12 cellular contexts compared by ENCODE assay signal in the genomic region with DNA sequence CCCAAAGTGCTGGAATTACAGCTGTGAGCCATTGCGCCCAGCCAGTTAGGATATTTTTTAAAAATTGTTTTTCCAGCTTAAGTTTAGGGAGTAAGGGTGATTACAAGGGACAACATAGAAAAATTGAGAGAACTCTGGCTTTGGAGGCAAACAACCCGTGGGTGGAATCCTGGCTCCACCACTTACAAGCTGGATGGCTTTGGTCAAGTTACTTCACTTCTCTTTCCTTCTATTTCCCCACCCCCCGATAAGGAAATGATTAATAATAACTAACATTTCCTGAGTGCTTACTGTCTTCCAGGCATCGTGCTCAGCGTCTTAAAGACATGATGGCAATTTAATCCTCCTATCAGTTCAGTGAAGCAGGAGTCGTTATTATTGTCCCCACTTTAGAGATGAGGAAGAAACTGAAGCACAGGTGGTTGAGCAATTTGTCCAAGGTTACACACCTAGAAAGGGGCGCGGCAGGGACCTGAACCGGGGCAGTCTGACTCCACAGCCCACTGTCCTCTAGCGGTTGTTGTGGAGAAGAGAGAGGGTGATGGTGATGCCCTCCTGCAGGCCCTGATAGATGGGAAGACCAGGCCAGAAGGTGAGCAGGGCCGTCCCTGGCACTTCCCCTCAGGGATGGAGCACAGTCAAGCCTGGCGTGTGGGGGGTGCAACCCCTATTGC. TPM values are rescaled to one million over a fixed set of nuclear protein-coding genes. Genes with fewer than 3 reads are reported as not detected.
DNase-seq lines count a peak whose midpoint lies in the region; ATAC-seq, FAIRE-seq and TF ChIP-seq lines count a peak whose summit lies in the region.
"Had no signal": no experiment of that assay in that cellular context is flagged by ENCODE, and none has a peak within 500 bp of the region (broad histone marks: within the 10 kb centered on the region; RNA-seq: fewer than 3 reads in every experiment).

No MANE protein-coding gene starts in this region.

- no peaks in the 10 kb centered on the region for H3K4me1 Mint-ChIP-seq in activated CD4-positive, alpha-beta memory T cell treated with anti-CD3 and anti-CD28 coated beads, Interleukin-2, amount 10 ng/mL, durations not matched to agents 7 days and 5 days
- H3K4me1 Mint-ChIP-seq: IgD-negative memory B cell had no signal

- no peak overlapping the region for H4K5ac ChIP-seq in IMR-90 (ENCODE audit: low read depth, low read length)

- H3K4ac ChIP-seq in IMR-90 (ENCODE audit: low read depth, low read length): no peak overlapping the region

- intact Hi-C loops in IMR-90 (cut with micrococcal nuclease) (no loop called here), endothelial cell of umbilical vein (cut with micrococcal nuclease) (loop anchor here (1.0 kb wide), 2 partner anchors 25 to 52 kb away; no protein-coding TSS in a partner anchor), sigmoid colon (cut with DNase I) (no loop called here)

- no CpG with 5 or more reads among the region's 12 CpGs for WGBS in IMR-90 (ENCODE audit: extremely low coverage in 2 of 2, insufficient read length in 1 of 2), 2 experiments
- WGBS in sigmoid colon, 2 donors: 43 to 61% methylated on average over 12 of the region's 12 CpGs

- dilution Hi-C loops in IMR-90 (cut with HindIII; ENCODE audit: low sequenced_read_pairs, unreplicated experiment) (no loop called here), endothelial cell of umbilical vein (cut with MboI; ENCODE audit: extremely low pct_ligation_motif_present, low sequenced_read_pairs) (no loop called here)

- no TSS peak for BruUV-seq in IMR-90 (replicated peaks; lab: Mats Ljungman, UMichigan)
- no TSS peak for BruUV-seq in endothelial cell of umbilical vein (replicated peaks; lab: Mats Ljungman, UMichigan)

- no peak overlapping the region for H2AK9ac ChIP-seq in IMR-90 (replicated peaks; ENCODE audit: low read depth, low read length, poor library complexity)

- ATAC-seq in IMR-90 (ENCODE audit: low read depth): no peak; the same call in 1 of the 2 replicates

- H3K36me3 Mint-ChIP-seq in activated CD4-positive, alpha-beta memory T cell treated with anti-CD3 and anti-CD28 coated beads, Interleukin-2, amount 10 ng/mL, durations not matched to agents 7 days and 5 days (ENCODE audit: low read depth): no peaks in the 10 kb centered on the region
- H3K36me3 Mint-ChIP-seq: IgD-negative memory B cell had no signal

- no peak for TF ChIP-seq EP300 in sigmoid colon (IDR thresholded peaks at IDR 0.05)

- in situ Hi-C loops in IMR-90 (cut with MboI; ENCODE audit: low sequenced_read_pairs): no loop called here

- no peak overlapping the region for H2AK5ac ChIP-seq in IMR-90 (ENCODE audit: low read depth, low read length)

- H3K27ac ChIP-seq in IMR-90 (ENCODE audit: insufficient read depth, low read length) (no peak overlapping the region), endothelial cell of umbilical vein (ENCODE audit: insufficient read depth, low read depth, low read length) (peak overlapping the region; percentile 2), osteoblast (ENCODE audit: low read depth, low read length) (no peak overlapping the region), sigmoid colon (no peak overlapping the region)

- peak; percentile 50 for DNase-seq in IMR-90
- peak; percentile 65 for DNase-seq in endothelial cell of umbilical vein (ENCODE audit: low read depth, low spot score)
- DNase-seq in osteoblast (ENCODE audit: insufficient read length, low spot score, missing footprints): peak; percentile 47
- DNase-seq in sigmoid colon: no peak
- no peak for DNase-seq in activated CD4-positive, alpha-beta memory T cell treated with anti-CD3 and anti-CD28 coated beads, Interleukin-2, amount 10 ng/mL, durations not matched to agents 7 days and 5 days
- DNase-seq: Caco-2, NCI-H2029 had no signal

- TF ChIP-seq CTCF in IMR-90 (conservative IDR thresholded peaks at IDR 0.05; ENCODE audit: low read depth, low read length) (no peak), endothelial cell of umbilical vein (IDR thresholded peaks at IDR 0.05; ENCODE audit: extremely low read depth in 1 of 2, insufficient read depth in 1 of 2, low read depth in 1 of 2, low read length in 2 of 2) (peak in 1 of 2 donors; percentile 9), osteoblast (IDR thresholded peaks at IDR 0.05; ENCODE audit: extremely low read depth, low read depth, low read length) (no peak), sigmoid colon (IDR thresholded peaks at IDR 0.05) (no peak)

- H3K9me3 ChIP-seq in IMR-90 (ENCODE audit: control insufficient read depth, insufficient read depth, low read length) (no peaks in the 10 kb centered on the region), endothelial cell of umbilical vein (replicated peaks; ENCODE audit: control insufficient read depth, insufficient read depth, low read length) (no peaks in the 10 kb centered on the region), osteoblast (ENCODE audit: low read depth, low read length) (no peaks in the 10 kb centered on the region), sigmoid colon (no peaks in the 10 kb centered on the region)
- H3K9me3 ChIP-seq: Caco-2 had no signal

- H3K4me3 Mint-ChIP-seq in activated CD4-positive, alpha-beta memory T cell treated with anti-CD3 and anti-CD28 coated beads, Interleukin-2, amount 10 ng/mL, durations not matched to agents 7 days and 5 days: no peak overlapping the region
- H3K4me3 Mint-ChIP-seq: IgD-negative memory B cell; T-helper 1 cell treated with Interleukin-12 subunit alpha and Interleukin-12 subunit beta and Interleukin-4 antibody, amounts not matched to agents 30 μg/mL and 1 μg/mL, for 36 hours had no signal

- FAIRE-seq in endothelial cell of umbilical vein (lab: Jason Lieb, UNC): peak; percentile 97
- FAIRE-seq: H1 had no signal

- peak overlapping the region; percentile 79 for H2AFZ ChIP-seq in IMR-90 (replicated peaks; ENCODE audit: low read length, poor library complexity)
- peak overlapping the region; percentile 65 for H2AFZ ChIP-seq in endothelial cell of umbilical vein (ENCODE audit: low read depth, low read length)
- no peak overlapping the region for H2AFZ ChIP-seq in osteoblast (ENCODE audit: low read length)

- no peak overlapping the region for H4K91ac ChIP-seq in IMR-90 (ENCODE audit: insufficient read depth, low read depth, low read length)

- CTCF ChIA-PET in IMR-90 (lab: Yijun Ruan, JAX) (no interaction called here), endothelial cell of umbilical vein (lab: Charles Lee) (interaction anchor here (1.1 to 3.2 kb wide), 9 partner anchors 10 to 136 kb away, joined by 3 to 16 read pairs (median 4); no protein-coding TSS in a partner anchor)
- CTCF ChIA-PET in activated CD4-positive, alpha-beta memory T cell treated with anti-CD3 and anti-CD28 coated beads, Interleukin-2, amount 10 ng/mL, durations not matched to agents 7 days and 5 days (lab: Charles Lee): interaction anchor here (1.4 kb wide), 1 partner anchor 25 kb away, joined by 6 read pairs; no protein-coding TSS in a partner anchor

- H4K20me1 ChIP-seq in IMR-90 (ENCODE audit: insufficient read depth, low read length): no peaks in the 10 kb centered on the region
- H4K20me1 ChIP-seq in endothelial cell of umbilical vein (replicated peaks; ENCODE audit: control insufficient read depth, extremely low read depth, insufficient read depth, low read length): no peaks in the 10 kb centered on the region
- H4K20me1 ChIP-seq in osteoblast (ENCODE audit: insufficient read depth, low read length): no peaks in the 10 kb centered on the region

- H2BK15ac ChIP-seq in IMR-90 (ENCODE audit: low read depth, low read length): no peak overlapping the region

- H3K4me2 ChIP-seq in IMR-90 (ENCODE audit: low read depth, low read length) (no peak overlapping the region), endothelial cell of umbilical vein (ENCODE audit: insufficient read depth, low read length) (peak overlapping the region; percentile 63), osteoblast (ENCODE audit: insufficient read depth, low read length) (no peak overlapping the region)
- H3K4me2 ChIP-seq: smooth muscle cell had no signal

- no peaks in the 10 kb centered on the region for H3K36me3 ChIP-seq in IMR-90 (ENCODE audit: control insufficient read depth, insufficient read depth, low read length)
- no peaks in the 10 kb centered on the region for H3K36me3 ChIP-seq in endothelial cell of umbilical vein (ENCODE audit: control insufficient read depth in 2 of 2, extremely low read depth in 1 of 2, insufficient read depth in 2 of 2, low read length in 2 of 2)
- H3K36me3 ChIP-seq in osteoblast (ENCODE audit: insufficient read depth, low read length): no peaks in the 10 kb centered on the region
- no peaks in the 10 kb centered on the region for H3K36me3 ChIP-seq in sigmoid colon

- H3K4me3 ChIP-seq in IMR-90 (ENCODE audit: insufficient read depth, low read depth, low read length): no peak overlapping the region
- no peak overlapping the region for H3K4me3 ChIP-seq in endothelial cell of umbilical vein (replicated peaks in 1 of 3; ENCODE audit: insufficient read depth in 1 of 3, low read depth in 1 of 3, low read length in 3 of 3)
- H3K4me3 ChIP-seq in osteoblast (ENCODE audit: insufficient read depth, low read length): no peak overlapping the region
- no peak overlapping the region for H3K4me3 ChIP-seq in sigmoid colon
- H3K4me3 ChIP-seq: smooth muscle cell had no signal

- H3K27ac Mint-ChIP-seq in activated CD4-positive, alpha-beta memory T cell treated with anti-CD3 and anti-CD28 coated beads, Interleukin-2, amount 10 ng/mL, durations not matched to agents 7 days and 5 days: no peak overlapping the region
- H3K27ac Mint-ChIP-seq: T-helper 1 cell treated with Interleukin-12 subunit alpha and Interleukin-12 subunit beta and Interleukin-4 antibody, amounts not matched to agents 30 μg/mL and 1 μg/mL, for 36 hours had no signal

- H4K8ac ChIP-seq in IMR-90 (ENCODE audit: low read depth in 2 of 2, low read length in 2 of 2): no peak overlapping the region

- H3K18ac ChIP-seq in IMR-90 (ENCODE audit: low read depth, low read length): no peak overlapping the region

- H3K4me1 ChIP-seq in IMR-90 (ENCODE audit: control insufficient read depth, insufficient read depth, low read length) (no peaks in the 10 kb centered on the region), endothelial cell of umbilical vein (ENCODE audit: control insufficient read depth, extremely low read depth, insufficient read depth, low read length) (peaks cover 16% of the 10 kb centered on the region), osteoblast (ENCODE audit: insufficient read depth, low read length) (peaks cover 11% of the 10 kb centered on the region), sigmoid colon (no peaks in the 10 kb centered on the region)
- H3K4me1 ChIP-seq: Caco-2 had no signal

- H2BK20ac ChIP-seq in IMR-90 (ENCODE audit: low read depth, low read length): no peak overlapping the region

- peaks cover 5% of the 10 kb centered on the region for H3K27me3 Mint-ChIP-seq in activated CD4-positive, alpha-beta memory T cell treated with anti-CD3 and anti-CD28 coated beads, Interleukin-2, amount 10 ng/mL, durations not matched to agents 7 days and 5 days

- peaks cover 11% of the 10 kb centered on the region for H3K27me3 ChIP-seq in IMR-90 (ENCODE audit: control insufficient read depth, insufficient read depth, low read length)
- H3K27me3 ChIP-seq in endothelial cell of umbilical vein (ENCODE audit: control insufficient read depth in 2 of 2, insufficient read depth in 2 of 2, low read length in 2 of 2): no peaks in the 10 kb centered on the region
- H3K27me3 ChIP-seq in osteoblast (ENCODE audit: insufficient read depth, low read length): peaks cover 12% of the 10 kb centered on the region
- peaks cover 0 to 5% (median 0%) of the 10 kb centered on the region in 3 donors for H3K27me3 ChIP-seq in sigmoid colon

- TF ChIP-seq RAD21 in IMR-90 (IDR thresholded peaks at IDR 0.05; ENCODE audit: low read length): no peak

- 0 out of 2 replicates have a peak overlapping the region, but pooled peaks have one; percentile 27 for H3K56ac ChIP-seq in IMR-90 (ENCODE audit: extremely low read depth, insufficient read depth, low read length)

- H2BK5ac ChIP-seq in IMR-90 (ENCODE audit: low read depth, low read length, poor library complexity, severe bottlenecking): no peak overlapping the region

- no peak overlapping the region for H3K23ac ChIP-seq in IMR-90 (ENCODE audit: low read depth, low read length)

- H3K9ac ChIP-seq in IMR-90 (ENCODE audit: low read depth, low read length) (no peak overlapping the region), endothelial cell of umbilical vein (replicated peaks; ENCODE audit: extremely low read depth, insufficient read depth, low read length) (peak overlapping the region; percentile 19)

- H3K9me1 ChIP-seq in IMR-90 (ENCODE audit: insufficient read depth, low read length) (peaks cover 7% of the 10 kb centered on the region; the same call in 1 of the 2 replicates), endothelial cell of umbilical vein (replicated peaks; ENCODE audit: control insufficient read depth, extremely low read depth, insufficient read depth, low read length) (no peaks in the 10 kb centered on the region)

- no peaks in the 10 kb centered on the region for H3K9me3 Mint-ChIP-seq in activated CD4-positive, alpha-beta memory T cell treated with anti-CD3 and anti-CD28 coated beads, Interleukin-2, amount 10 ng/mL, durations not matched to agents 7 days and 5 days
- H3K9me3 Mint-ChIP-seq: IgD-negative memory B cell; T-helper 1 cell treated with Interleukin-12 subunit alpha and Interleukin-12 subunit beta and Interleukin-4 antibody, amounts not matched to agents 30 μg/mL and 1 μg/mL, for 36 hours had no signal

- no peaks in the 10 kb centered on the region; a peak in 1 of 4 replicates for H3K79me1 ChIP-seq in IMR-90 (ENCODE audit: low read depth in 1 of 2, low read length in 2 of 2)

- H3K79me2 ChIP-seq in endothelial cell of umbilical vein (ENCODE audit: control insufficient read depth, insufficient read depth, low read length) (no peaks in the 10 kb centered on the region), osteoblast (ENCODE audit: insufficient read depth, low read length) (no peaks in the 10 kb centered on the region)

- no peak for TF ChIP-seq POLR2A in IMR-90 (IDR thresholded peaks at IDR 0.05; ENCODE audit: low read depth, low read length)
- TF ChIP-seq POLR2A in endothelial cell of umbilical vein (IDR thresholded peaks at IDR 0.05; ENCODE audit: low read depth, low read length): no peak
- TF ChIP-seq POLR2A in sigmoid colon (IDR thresholded peaks at IDR 0.05): no peak

- H3K14ac ChIP-seq in IMR-90 (replicated peaks; ENCODE audit: low read depth, low read length): no peak overlapping the region

- POLR2A ChIA-PET in IMR-90 (lab: Charles Lee; ENCODE audit: unreplicated experiment): interaction anchor here (0.5 kb wide), 1 partner anchor 295 kb away, joined by 5 read pairs; no protein-coding TSS in a partner anchor
- POLR2A ChIA-PET in endothelial cell of umbilical vein (lab: Charles Lee): no interaction called here
- POLR2A ChIA-PET in activated CD4-positive, alpha-beta memory T cell treated with anti-CD3 and anti-CD28 coated beads, Interleukin-2, amount 10 ng/mL, durations not matched to agents 7 days and 5 days (lab: Charles Lee): interaction anchor here (1.3 kb wide), 1 partner anchor 22 kb away, joined by 3 read pairs; no protein-coding TSS in a partner anchor

- H2BK120ac ChIP-seq in IMR-90 (ENCODE audit: low read depth, low read length): no peak overlapping the region

RNA-seq across cellular contexts. Expression of gene FAIM2, which starts 16.7 kb away (rescaled TPM):
- total RNA-seq in IMR-90 (2012; rRNA removed) (0.72 and 0.83 TPM in 2 replicates), endothelial cell of umbilical vein (0.12 TPM in 1 of 2 replicates, not detected in the other), osteoblast (0.88 and 1.4 TPM in 2 replicates), sigmoid colon (10 to 100 TPM in 1 of 4 donors, 1 to 10 TPM in 3; 5.8 to 12.8 (median 7.5) TPM)
- polyA plus RNA-seq in IMR-90 (2012; rRNA removed) (5.0 and 5.3 TPM in 2 replicates), endothelial cell of umbilical vein (0.01 and 0.22 TPM in 2 replicates), sigmoid colon (1 to 10 TPM in 2 of 3 donors, not detected in 1; 1.2 to 5.6 TPM)
- 6.5 and 8.2 TPM in 2 replicates for polyA plus RNA-seq in IMR-90 (2012; cell fraction: cytosol; rRNA removed)
- 2.1 and 3.4 TPM in 2 replicates for polyA plus RNA-seq in IMR-90 (2012; cell fraction: nucleus; rRNA removed; ENCODE audit: low replicate concordance)
- 0.10 and 0.12 TPM in 2 replicates for polyA plus RNA-seq in endothelial cell of umbilical vein (2011; cell fraction: cytosol; rRNA removed)
- polyA plus RNA-seq in endothelial cell of umbilical vein (2011; cell fraction: nucleus; rRNA removed): 0.75 TPM in 1 of 2 replicates, not detected in the other
- 0.33 and 0.91 TPM in 2 replicates for polyA plus RNA-seq in endothelial cell of umbilical vein (2012)
- polyA minus RNA-seq in endothelial cell of umbilical vein: not detected in 2 replicates
- 0.20 TPM for polyA minus RNA-seq in endothelial cell of umbilical vein (2011; cell fraction: cytosol; rRNA and poly(A)+ RNA removed)
- polyA minus RNA-seq in endothelial cell of umbilical vein (2011; cell fraction: nucleus; rRNA and poly(A)+ RNA removed): not detected in 2 replicates
- total RNA-seq in activated CD4-positive, alpha-beta memory T cell treated with anti-CD3 and anti-CD28 coated beads, Interleukin-2, amount 10 ng/mL, durations not matched to agents 7 days and 5 days: under 1 TPM; 0.78 to 0.95 TPM
- polyA plus RNA-seq: IgD-negative memory B cell had no signal

RNA-seq across cellular contexts. Expression of gene AQP2, which starts 30.2 kb away (rescaled TPM):
- not detected in 2 replicates for total RNA-seq in IMR-90 (2012; rRNA removed)
- polyA plus RNA-seq in IMR-90 (2012; rRNA removed): not detected in 2 replicates
- polyA plus RNA-seq in IMR-90 (2012; cell fraction: cytosol; rRNA removed): not detected in 2 replicates
- not detected in 2 replicates for polyA plus RNA-seq in IMR-90 (2012; cell fraction: nucleus; rRNA removed; ENCODE audit: low replicate concordance)
- total RNA-seq in endothelial cell of umbilical vein: not detected in 2 replicates
- not detected in 2 replicates for polyA plus RNA-seq in endothelial cell of umbilical vein
- polyA plus RNA-seq in endothelial cell of umbilical vein (2011; cell fraction: cytosol; rRNA removed): not detected in 2 replicates
- polyA plus RNA-seq in endothelial cell of umbilical vein (2011; cell fraction: nucleus; rRNA removed): not detected in 2 replicates
- polyA plus RNA-seq in endothelial cell of umbilical vein (2012): not detected in 2 replicates
- not detected in 2 replicates for polyA minus RNA-seq in endothelial cell of umbilical vein
- not detected for polyA minus RNA-seq in endothelial cell of umbilical vein (2011; cell fraction: cytosol; rRNA and poly(A)+ RNA removed)
- not detected in 2 replicates for polyA minus RNA-seq in endothelial cell of umbilical vein (2011; cell fraction: nucleus; rRNA and poly(A)+ RNA removed)
- total RNA-seq in osteoblast: not detected in 2 replicates
- total RNA-seq in sigmoid colon: not detected
- not detected for polyA plus RNA-seq in sigmoid colon
- not detected for total RNA-seq in activated CD4-positive, alpha-beta memory T cell treated with anti-CD3 and anti-CD28 coated beads, Interleukin-2, amount 10 ng/mL, durations not matched to agents 7 days and 5 days
- total RNA-seq: Caco-2, H1, urinary bladder had no signal
- polyA plus RNA-seq: H1, IgD-negative memory B cell had no signal

RNA-seq across cellular contexts. Expression of gene AQP5, which starts 41.3 kb away (rescaled TPM):
- not detected in 2 replicates for total RNA-seq in IMR-90 (2012; rRNA removed)
- polyA plus RNA-seq in IMR-90 (2012; rRNA removed): not detected in 2 replicates
- polyA plus RNA-seq in IMR-90 (2012; cell fraction: cytosol; rRNA removed): not detected in 2 replicates
- 0.10 TPM in 1 of 2 replicates, not detected in the other for polyA plus RNA-seq in IMR-90 (2012; cell fraction: nucleus; rRNA removed; ENCODE audit: low replicate concordance)
- 0.67 and 0.95 TPM in 2 replicates for total RNA-seq in endothelial cell of umbilical vein
- 2.3 and 2.7 TPM in 2 replicates for polyA plus RNA-seq in endothelial cell of umbilical vein
- 0.76 and 1.8 TPM in 2 replicates for polyA plus RNA-seq in endothelial cell of umbilical vein (2011; cell fraction: cytosol; rRNA removed)
- polyA plus RNA-seq in endothelial cell of umbilical vein (2011; cell fraction: nucleus; rRNA removed): 1.3 and 2.9 TPM in 2 replicates
- 0.23 and 0.31 TPM in 2 replicates for polyA plus RNA-seq in endothelial cell of umbilical vein (2012)
- 0.68 and 0.92 TPM in 2 replicates for polyA minus RNA-seq in endothelial cell of umbilical vein
- polyA minus RNA-seq in endothelial cell of umbilical vein (2011; cell fraction: cytosol; rRNA and poly(A)+ RNA removed): not detected
- 0.48 TPM in 1 of 2 replicates, not detected in the other for polyA minus RNA-seq in endothelial cell of umbilical vein (2011; cell fraction: nucleus; rRNA and poly(A)+ RNA removed)
- total RNA-seq in osteoblast: not detected in 2 replicates
- total RNA-seq in sigmoid colon: not detected
- polyA plus RNA-seq in sigmoid colon: under 1 TPM in 1 of 3 donors, not detected in 2; 0.09 TPM
- total RNA-seq in activated CD4-positive, alpha-beta memory T cell treated with anti-CD3 and anti-CD28 coated beads, Interleukin-2, amount 10 ng/mL, durations not matched to agents 7 days and 5 days: not detected
- total RNA-seq: Caco-2, smooth muscle cell had no signal
- polyA plus RNA-seq: IgD-negative memory B cell, smooth muscle cell had no signal

RNA-seq across cellular contexts. Expression of gene AQP6, which starts 52.4 kb away (rescaled TPM):
- total RNA-seq in IMR-90 (2012; rRNA removed): not detected in 2 replicates
- polyA plus RNA-seq in IMR-90 (2012; rRNA removed): not detected in 2 replicates
- polyA plus RNA-seq in IMR-90 (2012; cell fraction: cytosol; rRNA removed): not detected in 2 replicates
- polyA plus RNA-seq in IMR-90 (2012; cell fraction: nucleus; rRNA removed; ENCODE audit: low replicate concordance): 0.01 and 0.03 TPM in 2 replicates
- total RNA-seq in endothelial cell of umbilical vein: not detected in 2 replicates
- 0.04 TPM in 1 of 2 replicates, not detected in the other for polyA plus RNA-seq in endothelial cell of umbilical vein
- not detected in 2 replicates for polyA plus RNA-seq in endothelial cell of umbilical vein (2011; cell fraction: cytosol; rRNA removed)
- polyA plus RNA-seq in endothelial cell of umbilical vein (2011; cell fraction: nucleus; rRNA removed): 0.07 and 0.20 TPM in 2 replicates
- not detected in 2 replicates for polyA plus RNA-seq in endothelial cell of umbilical vein (2012)
- not detected in 2 replicates for polyA minus RNA-seq in endothelial cell of umbilical vein
- polyA minus RNA-seq in endothelial cell of umbilical vein (2011; cell fraction: cytosol; rRNA and poly(A)+ RNA removed): not detected
- polyA minus RNA-seq in endothelial cell of umbilical vein (2011; cell fraction: nucleus; rRNA and poly(A)+ RNA removed): not detected in 2 replicates
- total RNA-seq in osteoblast: not detected in 2 replicates
- total RNA-seq in sigmoid colon: under 1 TPM; 0.14 to 0.83 (median 0.60) TPM
- polyA plus RNA-seq in sigmoid colon: under 1 TPM in 1 of 3 donors, not detected in 2; 0.12 TPM
- total RNA-seq in activated CD4-positive, alpha-beta memory T cell treated with anti-CD3 and anti-CD28 coated beads, Interleukin-2, amount 10 ng/mL, durations not matched to agents 7 days and 5 days: not detected
- total RNA-seq: Caco-2, smooth muscle cell had no signal
- polyA plus RNA-seq: IgD-negative memory B cell, smooth muscle cell had no signal

Comparison
In these comparisons a context has a peak if more than half of its experiments do, and no peak if none do; other contexts are left out.
1. DNase-seq: peak in IMR-90 (single experiment), endothelial cell of umbilical vein (single experiment) and osteoblast (single experiment); none in sigmoid colon (single experiment) and activated CD4-positive, alpha-beta memory T cell treated with anti-CD3 and anti-CD28 coated beads, Interleukin-2, amount 10 ng/mL, durations not matched to agents 7 days and 5 days (single experiment).